8 cellular contexts compared by ENCODE assay signal in the genomic region with DNA sequence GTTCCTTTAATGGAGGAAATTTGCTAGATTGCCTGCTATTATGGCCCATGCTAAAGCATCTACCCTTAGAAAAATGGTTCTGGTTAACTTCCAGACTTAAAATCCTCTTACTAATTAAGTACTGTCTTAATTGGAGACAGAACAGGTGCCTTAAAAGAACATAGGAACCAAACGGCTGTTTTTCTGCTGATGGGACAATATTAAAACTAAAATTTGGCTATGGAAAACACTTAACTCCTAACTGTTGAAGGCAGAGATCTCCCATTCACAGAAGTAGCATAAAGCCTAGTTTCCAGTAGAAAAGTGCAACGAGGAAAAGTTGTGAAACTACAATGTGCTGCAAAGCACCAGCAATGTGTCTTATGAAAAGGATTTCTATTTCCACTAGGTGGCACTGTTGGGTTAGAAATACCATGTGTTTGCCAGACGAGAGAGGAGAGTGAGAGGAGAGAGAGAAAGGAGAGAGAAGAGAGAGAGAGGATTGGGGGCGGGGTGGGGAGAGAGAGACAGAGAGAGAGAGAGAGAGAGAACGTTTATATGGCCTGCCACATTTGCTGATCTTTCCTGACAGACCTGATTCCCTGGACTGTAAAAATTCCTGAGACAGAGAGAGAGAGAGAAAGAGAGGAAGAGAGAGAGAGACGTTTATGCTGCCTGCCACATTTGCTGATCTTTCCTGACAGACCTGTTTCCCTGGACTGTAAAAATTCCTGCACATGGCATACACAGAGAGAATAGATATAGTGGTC. TPM values are rescaled to one million over a fixed set of nuclear protein-coding genes. Genes with fewer than 3 reads are reported as not detected.
DNase-seq lines count a peak whose midpoint lies in the region; ATAC-seq and TF ChIP-seq lines count a peak whose summit lies in the region.

No MANE protein-coding gene starts in this region.

- TF ChIP-seq CTCF in RWPE2 (IDR thresholded peaks at IDR 0.05; ENCODE audit: poor library complexity, severe bottlenecking) (peak; percentile 61), nephron (IDR thresholded peaks at IDR 0.05; ENCODE audit: unreplicated experiment in 3 of 3) (peak; percentile 13 to 42 (median 30))

- H3K4me1 ChIP-seq in RWPE2 (ENCODE audit: insufficient read depth, poor library complexity, severe bottlenecking): no peaks in the 10 kb centered on the region

- peaks cover 20% of the 10 kb centered on the region for H3K27me3 Mint-ChIP-seq in activated CD4-positive, alpha-beta T cell treated with anti-CD3 and anti-CD28 coated beads for 36 hours
- H3K27me3 Mint-ChIP-seq in nephron (ENCODE audit: low read depth): peaks cover under 1% of the 10 kb centered on the region

- no peaks in the 10 kb centered on the region for H3K9me3 ChIP-seq in RWPE2 (ENCODE audit: severe bottlenecking)

- peaks cover 3% of the 10 kb centered on the region for H3K4me1 Mint-ChIP-seq in activated CD4-positive, alpha-beta T cell treated with anti-CD3 and anti-CD28 coated beads for 36 hours
- no peaks in the 10 kb centered on the region for H3K4me1 Mint-ChIP-seq in nephron

- no peaks in the 10 kb centered on the region for H3K36me3 Mint-ChIP-seq in activated CD4-positive, alpha-beta T cell treated with anti-CD3 and anti-CD28 coated beads for 36 hours (ENCODE audit: low read depth)
- no peaks in the 10 kb centered on the region for H3K36me3 Mint-ChIP-seq in nephron (ENCODE audit: low read depth)

- POLR2A ChIA-PET in activated CD4-positive, alpha-beta T cell treated with anti-CD3 and anti-CD28 coated beads for 36 hours (lab: Charles Lee): no interaction called here

- no peak overlapping the region for H3K4me3 Mint-ChIP-seq in activated CD4-positive, alpha-beta T cell treated with anti-CD3 and anti-CD28 coated beads for 36 hours
- H3K4me3 Mint-ChIP-seq in nephron: no peak overlapping the region

- H3K4me3 ChIP-seq in RWPE2 (ENCODE audit: severe bottlenecking): no peak overlapping the region

- intact Hi-C loops in activated CD4-positive, alpha-beta T cell treated with anti-CD3 and anti-CD28 coated beads for 36 hours (cut with DNase I, micrococcal nuclease): loop anchor here in 1 of 2 experiments (1.0 to 5.0 kb wide), 4 partner anchors 13 to 1140 kb away; no protein-coding TSS in a partner anchor

- TF ChIP-seq EP300 in Ishikawa (IDR thresholded peaks at IDR 0.05; ENCODE audit: borderline replicate concordance): no peak

- no peak overlapping the region for H3K27ac ChIP-seq in RWPE2 (ENCODE audit: poor library complexity, severe bottlenecking)

- H3K9me3 Mint-ChIP-seq in activated CD4-positive, alpha-beta T cell treated with anti-CD3 and anti-CD28 coated beads for 36 hours (ENCODE audit: low read depth): no peaks in the 10 kb centered on the region
- peaks cover 29% of the 10 kb centered on the region for H3K9me3 Mint-ChIP-seq in nephron

- H3K27ac Mint-ChIP-seq in activated CD4-positive, alpha-beta T cell treated with anti-CD3 and anti-CD28 coated beads for 36 hours: no peak overlapping the region
- no peak overlapping the region for H3K27ac Mint-ChIP-seq in nephron

- no peaks in the 10 kb centered on the region for H3K36me3 ChIP-seq in RWPE2 (ENCODE audit: low read depth)

- peak; percentile 69 for TF ChIP-seq RAD21 in Ishikawa (IDR thresholded peaks at IDR 0.05; ENCODE audit: low read depth)

- DNase-seq in activated CD4-positive, alpha-beta T cell treated with anti-CD3 and anti-CD28 coated beads for 36 hours: no peak
- no peak for DNase-seq in activated CD4-positive, alpha-beta T cell treated with anti-CD3 and anti-CD28 coated beads, Interleukin-2, amount 50 U/mL, for 4 hours
- DNase-seq in RWPE2 (ENCODE audit: low spot score): no peak

- CTCF ChIA-PET in activated CD4-positive, alpha-beta T cell treated with anti-CD3 and anti-CD28 coated beads for 36 hours (lab: Charles Lee): interaction anchor here (0.6 to 2.0 kb wide), 5 partner anchors 13 to 598 kb away, joined by 3 to 21 read pairs (median 3); no protein-coding TSS in a partner anchor

- peak; percentile 71 for ATAC-seq in activated CD4-positive, alpha-beta T cell treated with anti-CD3 and anti-CD28 coated beads for 36 hours
- ATAC-seq in GM21576 (IDR thresholded peaks at IDR 0.05; ENCODE audit: unreplicated experiment): peak; percentile 75
- peak; percentile 71 for ATAC-seq in RWPE2 (ENCODE audit: low read depth)
- ATAC-seq in esophagus mucosa: peak; percentile 73
- no peak for ATAC-seq in HG02678 (IDR thresholded peaks at IDR 0.05; ENCODE audit: unreplicated experiment)

- H3K27me3 ChIP-seq in RWPE2 (ENCODE audit: insufficient read depth, poor library complexity, severe bottlenecking): no peaks in the 10 kb centered on the region

TF ChIP-seq in Ishikawa, 13 proteins besides CTCF, POLR2A, EP300 and RAD21:
- TF ChIP-seq, protein P1, sequence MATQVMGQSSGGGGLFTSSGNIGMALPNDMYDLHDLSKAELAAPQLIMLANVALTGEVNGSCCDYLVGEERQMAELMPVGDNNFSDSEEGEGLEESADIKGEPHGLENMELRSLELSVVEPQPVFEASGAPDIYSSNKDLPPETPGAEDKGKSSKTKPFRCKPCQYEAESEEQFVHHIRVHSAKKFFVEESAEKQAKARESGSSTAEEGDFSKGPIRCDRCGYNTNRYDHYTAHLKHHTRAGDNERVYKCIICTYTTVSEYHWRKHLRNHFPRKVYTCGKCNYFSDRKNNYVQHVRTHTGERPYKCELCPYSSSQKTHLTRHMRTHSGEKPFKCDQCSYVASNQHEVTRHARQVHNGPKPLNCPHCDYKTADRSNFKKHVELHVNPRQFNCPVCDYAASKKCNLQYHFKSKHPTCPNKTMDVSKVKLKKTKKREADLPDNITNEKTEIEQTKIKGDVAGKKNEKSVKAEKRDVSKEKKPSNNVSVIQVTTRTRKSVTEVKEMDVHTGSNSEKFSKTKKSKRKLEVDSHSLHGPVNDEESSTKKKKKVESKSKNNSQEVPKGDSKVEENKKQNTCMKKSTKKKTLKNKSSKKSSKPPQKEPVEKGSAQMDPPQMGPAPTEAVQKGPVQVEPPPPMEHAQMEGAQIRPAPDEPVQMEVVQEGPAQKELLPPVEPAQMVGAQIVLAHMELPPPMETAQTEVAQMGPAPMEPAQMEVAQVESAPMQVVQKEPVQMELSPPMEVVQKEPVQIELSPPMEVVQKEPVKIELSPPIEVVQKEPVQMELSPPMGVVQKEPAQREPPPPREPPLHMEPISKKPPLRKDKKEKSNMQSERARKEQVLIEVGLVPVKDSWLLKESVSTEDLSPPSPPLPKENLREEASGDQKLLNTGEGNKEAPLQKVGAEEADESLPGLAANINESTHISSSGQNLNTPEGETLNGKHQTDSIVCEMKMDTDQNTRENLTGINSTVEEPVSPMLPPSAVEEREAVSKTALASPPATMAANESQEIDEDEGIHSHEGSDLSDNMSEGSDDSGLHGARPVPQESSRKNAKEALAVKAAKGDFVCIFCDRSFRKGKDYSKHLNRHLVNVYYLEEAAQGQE (IDR thresholded peaks at IDR 0.05; ENCODE audit: low read depth): no peak
- TF ChIP-seq TCF12 (IDR thresholded peaks at IDR 0.05; ENCODE audit: low read depth) (no peak), YY1 (IDR thresholded peaks at IDR 0.05; ENCODE audit: low read depth) (no peak), FOXM1 (IDR thresholded peaks at IDR 0.05; ENCODE audit: borderline replicate concordance, low read depth) (no peak), NFIC (IDR thresholded peaks at IDR 0.05) (no peak), CEBPB (IDR thresholded peaks at IDR 0.05) (no peak)
- TF ChIP-seq, protein P2, sequence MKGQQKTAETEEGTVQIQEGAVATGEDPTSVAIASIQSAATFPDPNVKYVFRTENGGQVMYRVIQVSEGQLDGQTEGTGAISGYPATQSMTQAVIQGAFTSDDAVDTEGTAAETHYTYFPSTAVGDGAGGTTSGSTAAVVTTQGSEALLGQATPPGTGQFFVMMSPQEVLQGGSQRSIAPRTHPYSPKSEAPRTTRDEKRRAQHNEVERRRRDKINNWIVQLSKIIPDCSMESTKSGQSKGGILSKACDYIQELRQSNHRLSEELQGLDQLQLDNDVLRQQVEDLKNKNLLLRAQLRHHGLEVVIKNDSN (IDR thresholded peaks at IDR 0.05): no peak
- TF ChIP-seq, protein P3, sequence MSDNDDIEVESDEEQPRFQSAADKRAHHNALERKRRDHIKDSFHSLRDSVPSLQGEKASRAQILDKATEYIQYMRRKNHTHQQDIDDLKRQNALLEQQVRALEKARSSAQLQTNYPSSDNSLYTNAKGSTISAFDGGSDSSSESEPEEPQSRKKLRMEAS (IDR thresholded peaks at IDR 0.05): no peak

RNA-seq across cellular contexts. Expression of a gene that starts 51.5 kb away (rescaled TPM):
- total RNA-seq in activated CD4-positive, alpha-beta T cell treated with anti-CD3 and anti-CD28 coated beads for 36 hours: not detected
- 0.28 TPM for total RNA-seq in esophagus mucosa
